ENCODE assay signal across 8 cellular contexts in genomic region chrX:46836701-46837542, GRCh38. TPM values are rescaled to one million over a fixed set of nuclear protein-coding genes. Genes with fewer than 3 reads are reported as not detected.
DNase-seq lines count a peak whose midpoint lies in the region; ATAC-seq and TF ChIP-seq lines count a peak whose summit lies in the region.

TSS of gene RP2 (plus strand) at chrX:46837043. CDS start at chrX:46837101, 58 bp downstream.

- H3K36me3 Mint-ChIP-seq in activated CD4-positive, alpha-beta T cell treated with anti-CD3 and anti-CD28 coated beads, Interleukin-2, amount 10 ng/mL, durations not matched to agents 7 days and 5 days (ENCODE audit: low read depth), result no peaks in the 10 kb centered on the region

- peak within 1 kb of the TSS; percentile 91 for H3K4me3 Mint-ChIP-seq in activated CD4-positive, alpha-beta T cell treated with anti-CD3 and anti-CD28 coated beads, Interleukin-2, amount 10 ng/mL, durations not matched to agents 7 days and 5 days

- ATAC-seq in GM19324 (IDR thresholded peaks at IDR 0.05; ENCODE audit: low FRiP score, unreplicated experiment) (peak; percentile 96), HG03460 (IDR thresholded peaks at IDR 0.05; ENCODE audit: unreplicated experiment) (peak; percentile 95), left colon (peak; percentile 92)

- H3K27ac Mint-ChIP-seq in activated CD4-positive, alpha-beta T cell treated with anti-CD3 and anti-CD28 coated beads, Interleukin-2, amount 10 ng/mL, durations not matched to agents 7 days and 5 days, result peak within 1 kb of the TSS; percentile 93

- CTCF ChIA-PET in BJ (lab: Yijun Ruan, JAX), result interaction anchor here (1.4 kb wide), 1 partner anchor 40 kb away, joined by 4 read pairs; no protein-coding TSS in a partner anchor
- CTCF ChIA-PET in activated CD4-positive, alpha-beta T cell treated with anti-CD3 and anti-CD28 coated beads, Interleukin-2, amount 10 ng/mL, durations not matched to agents 7 days and 5 days (lab: Charles Lee), result interaction anchor here (0.6 to 1.8 kb wide), 3 partner anchors 11 to 194 kb away, joined by 3 to 5 read pairs (median 4); no protein-coding TSS in a partner anchor

- H3K4me3 ChIP-seq in BJ (ENCODE audit: low read depth, low read length), result peak within 1 kb of the TSS; percentile 83

- intact Hi-C loops in left colon (cut with DNase I, micrococcal nuclease), result no loop called here

- peaks cover 13% of the 10 kb centered on the region for H3K4me1 Mint-ChIP-seq in activated CD4-positive, alpha-beta T cell treated with anti-CD3 and anti-CD28 coated beads, Interleukin-2, amount 10 ng/mL, durations not matched to agents 7 days and 5 days

- TF ChIP-seq CTCF in BJ (IDR thresholded peaks at IDR 0.05; ENCODE audit: insufficient read depth, low read depth, low read length), result no peak

- H3K36me3 ChIP-seq in BJ (ENCODE audit: control insufficient read depth, insufficient read depth, low read length), result no peaks in the 10 kb centered on the region

- H3K9me3 Mint-ChIP-seq in activated CD4-positive, alpha-beta T cell treated with anti-CD3 and anti-CD28 coated beads, Interleukin-2, amount 10 ng/mL, durations not matched to agents 7 days and 5 days, result no peaks in the 10 kb centered on the region

- H3K27me3 Mint-ChIP-seq in activated CD4-positive, alpha-beta T cell treated with anti-CD3 and anti-CD28 coated beads, Interleukin-2, amount 10 ng/mL, durations not matched to agents 7 days and 5 days, result peaks cover 4% of the 10 kb centered on the region

- H3K27me3 ChIP-seq in BJ (ENCODE audit: control insufficient read depth, insufficient read depth, low read length), result no peaks in the 10 kb centered on the region

- POLR2A ChIA-PET in BJ (lab: Charles Lee), result no interaction called here
- POLR2A ChIA-PET in activated CD4-positive, alpha-beta T cell treated with anti-CD3 and anti-CD28 coated beads, Interleukin-2, amount 10 ng/mL, durations not matched to agents 7 days and 5 days (lab: Charles Lee), result no interaction called here

- DNase-seq in BJ (ENCODE audit: low read depth), result peak; percentile 74
- DNase-seq in NCI-H524 treated with DMSO at 0.1 percent for 48 hours (lab: John Stamatoyannopoulos, UW), result peak; percentile 85
- peak; percentile 88 for DNase-seq in activated CD4-positive, alpha-beta T cell treated with anti-CD3 and anti-CD28 coated beads, Interleukin-2, amount 10 ng/mL, durations not matched to agents 7 days and 5 days
- peak; percentile 88 for DNase-seq in dedifferentiated amniotic fluid mesenchymal stem cell (ENCODE audit: extremely low spot score)
- peak; percentile 88 to 95 for DNase-seq in left colon
- DNase-seq in stimulated activated CD4-positive, alpha-beta T cell treated with anti-CD3 and anti-CD28 coated beads, Interleukin-1b, Interleukin-23, amount 100 ng/mL, for 4 hours (ENCODE audit: low read depth in 2 of 2), result peak; percentile 72 to 79

RNA-seq across cellular contexts. Expression of gene RP2, which starts in this region (rescaled TPM):
- 7.4 and 10.8 TPM in 2 replicates for polyA plus RNA-seq in BJ (2011; rRNA removed)
- 5.2 and 5.9 TPM in 2 replicates for polyA minus RNA-seq in BJ (2011; rRNA and poly(A)+ RNA removed)
- total RNA-seq in activated CD4-positive, alpha-beta T cell treated with anti-CD3 and anti-CD28 coated beads, Interleukin-2, amount 10 ng/mL, durations not matched to agents 7 days and 5 days, result 10 to 100 TPM in 1 of 2 experiments, 1 to 10 TPM in 1; 9.4 to 10.6 TPM
- 10 to 100 TPM; 16.2 to 18.0 TPM for total RNA-seq in left colon

Comparison
In these comparisons a context has a peak if more than half of its experiments do, and no peak if none do; other contexts are left out.
1. Peak in every context shown above with its lines: DNase-seq, ATAC-seq and H3K4me3 ChIP-seq.